In genomic region chr14:50106178-50106577, GRCh38 we compare ENCODE assay signal across 1 cellular context.
TF ChIP-seq lines count a peak whose summit lies in the region.

No MANE protein-coding gene starts in this region.

TF ChIP-seq in WTC11, 78 proteins besides CTCF, POLR2A, EP300 and RAD21 (continued from another document):
- no peak for TF ChIP-seq ERG (CRISPR knock-in tag; IDR thresholded peaks at IDR 0.05)
- no peak for TF ChIP-seq ZNF512 (CRISPR knock-in tag; IDR thresholded peaks at IDR 0.05; ENCODE audit: borderline replicate concordance)
- TF ChIP-seq HMGA2 (CRISPR knock-in tag; IDR thresholded peaks at IDR 0.05): no peak
- TF ChIP-seq NR3C1 (CRISPR knock-in tag; conservative IDR thresholded peaks at IDR 0.05; ENCODE audit: low read depth): no peak
